In genomic region chr5:180816608-180817534, GRCh38 we compare ENCODE assay signal across 9 cellular contexts. TPM values are rescaled to one million over a fixed set of nuclear protein-coding genes. Genes with fewer than 3 reads are reported as not detected.
DNase-seq lines count a peak whose midpoint lies in the region; ATAC-seq and TF ChIP-seq lines count a peak whose summit lies in the region.
"Had no signal": no experiment of that assay in that cellular context is flagged by ENCODE, and none has a peak within 500 bp of the region (broad histone marks: within the 10 kb centered on the region; RNA-seq: fewer than 3 reads in every experiment).

No MANE protein-coding gene starts in this region.

- H3K4me3 Mint-ChIP-seq in endodermal cell: no peak overlapping the region

- no peak overlapping the region for H3K9ac ChIP-seq in endodermal cell (ENCODE audit: extremely low read depth, low read length, poor library complexity, severe bottlenecking)

- peaks cover 2% of the 10 kb centered on the region for H3K4me1 Mint-ChIP-seq in endodermal cell

- H3K27ac Mint-ChIP-seq in endodermal cell: no peak overlapping the region

- WGBS in endodermal cell (ENCODE audit: insufficient coverage in 1 of 2, insufficient read length in 1 of 2), 2 experiments: 84 to 87% methylated on average over 9 to 13 of the region's 13 CpGs
- WGBS in psoas muscle, 3 donors: 48 to 54% (median 50%) methylated on average over 13 of the region's 13 CpGs

- H3K36me3 ChIP-seq in endodermal cell (ENCODE audit: control insufficient read depth, insufficient read depth, low read length) (no peaks in the 10 kb centered on the region), psoas muscle (ENCODE audit: insufficient read depth in 1 of 2, low read depth in 1 of 2) (no peaks in the 10 kb centered on the region)

- no peak overlapping the region for H3K27ac ChIP-seq in endodermal cell (ENCODE audit: low read depth, low read length)
- H3K27ac ChIP-seq in psoas muscle: peak overlapping the region; percentile 74

- no peak for TF ChIP-seq CTCF in endodermal cell (conservative IDR thresholded peaks at IDR 0.05)
- no peak for TF ChIP-seq CTCF in psoas muscle (IDR thresholded peaks at IDR 0.05)

- peak; percentile 19 for DNase-seq in NCI-H2227 (lab: John Stamatoyannopoulos, UW; ENCODE audit: unreplicated experiment)
- DNase-seq in endodermal cell: peak; percentile 32
- DNase-seq in psoas muscle: no peak
- DNase-seq in stimulated activated naive CD4-positive, alpha-beta T cell treated with Interleukin-2 at 50 U/mL for 16 hours (lab: John Stamatoyannopoulos, UW): no peak
- no peak for DNase-seq in erythroblast (lab: John Stamatoyannopoulos, UW)
- no peak for DNase-seq in NCI-H446 (lab: John Stamatoyannopoulos, UW)

- no peak for TF ChIP-seq POLR2A in erythroblast (IDR thresholded peaks at IDR 0.05; ENCODE audit: low read length)

- no peaks in the 10 kb centered on the region for H3K9me3 Mint-ChIP-seq in endodermal cell

- H3K4me1 ChIP-seq in endodermal cell (ENCODE audit: control insufficient read depth, insufficient read depth, low read length) (no peaks in the 10 kb centered on the region), psoas muscle (peaks cover 26% of the 10 kb centered on the region)

- no peaks in the 10 kb centered on the region for H3K36me3 Mint-ChIP-seq in endodermal cell (ENCODE audit: low read depth)

- H3K27me3 ChIP-seq in endodermal cell (ENCODE audit: control insufficient read depth, insufficient read depth, low read length, poor library complexity, severe bottlenecking) (no peaks in the 10 kb centered on the region), psoas muscle (ENCODE audit: insufficient read depth in 3 of 3, low read length in 2 of 3) (no peaks in the 10 kb centered on the region)

- intact Hi-C loops in psoas muscle (cut with DNase I): loop anchor here in 1 of 2 donors (5.0 kb wide), 1 partner anchor 45 kb away; the partner anchor contains the start of gene ZFP62

- ATAC-seq in GM21381 (IDR thresholded peaks at IDR 0.05; ENCODE audit: unreplicated experiment): peak; percentile 44
- ATAC-seq in psoas muscle: peak; percentile 36 to 66 (median 46)
- ATAC-seq in GM18909 (IDR thresholded peaks at IDR 0.05; ENCODE audit: poor library complexity, unreplicated experiment): no peak
- ATAC-seq: mucosa of descending colon had no signal

- H3K27me3 Mint-ChIP-seq in endodermal cell (ENCODE audit: insufficient read depth): peaks cover 10% of the 10 kb centered on the region

- H3K9me3 ChIP-seq in endodermal cell (ENCODE audit: control insufficient read depth, low read length) (no peaks in the 10 kb centered on the region), psoas muscle (no peaks in the 10 kb centered on the region)
- H3K9me3 ChIP-seq: mucosa of descending colon had no signal

- H3K4me3 ChIP-seq in endodermal cell (ENCODE audit: low read length): no peak overlapping the region
- peak overlapping the region; percentile 28 for H3K4me3 ChIP-seq in psoas muscle
- H3K4me3 ChIP-seq: mucosa of descending colon had no signal

RNA-seq across cellular contexts. Expression of gene MGAT1, which starts 14.3 kb away (rescaled TPM):
- total RNA-seq in endodermal cell (100 to 1,000 TPM in 1 of 2 donors, 10 to 100 TPM in 1; 76.2 to 101 TPM), psoas muscle (10 to 100 TPM; 53.6 to 92.3 (median 70.0) TPM)
- 58.9 TPM for polyA plus RNA-seq in endodermal cell (2013, experiment 1 of 2)
- polyA plus RNA-seq in endodermal cell (2013, experiment 2 of 2): 55.0 TPM
- polyA plus RNA-seq in psoas muscle: 100 to 1,000 TPM in 1 of 3 donors, 10 to 100 TPM in 2; 68.1 to 134 (median 77.8) TPM

RNA-seq across cellular contexts. Expression of gene ZFP62, which starts 44.2 kb away (rescaled TPM):
- 10 to 100 TPM; 37.3 to 44.6 TPM for total RNA-seq in endodermal cell
- polyA plus RNA-seq in endodermal cell (2013, experiment 1 of 2): 43.3 TPM
- polyA plus RNA-seq in endodermal cell (2013, experiment 2 of 2): 36.4 TPM
- 10 to 100 TPM; 11.0 to 14.6 (median 12.8) TPM for total RNA-seq in psoas muscle
- polyA plus RNA-seq in psoas muscle: 10 to 100 TPM in 1 of 3 donors, 1 to 10 TPM in 2; 6.0 to 25.6 (median 8.6) TPM

Comparison
In these comparisons a context has a peak if more than half of its experiments do, and no peak if none do; other contexts are left out.
1. DNase-seq: peak in NCI-H2227 (single experiment) and endodermal cell (single experiment); none in psoas muscle (0 of 2), stimulated activated naive CD4-positive, alpha-beta T cell treated with Interleukin-2 at 50 U/mL for 16 hours (single experiment), erythroblast (0 of 2) and NCI-H446 (0 of 2).